In genomic region chr19:17404015-17404414, GRCh38 we compare ENCODE assay signal across 8 cellular contexts. TPM values are rescaled to one million over a fixed set of nuclear protein-coding genes. Genes with fewer than 3 reads are reported as not detected.
DNase-seq lines count a peak whose midpoint lies in the region; ATAC-seq, FAIRE-seq and TF ChIP-seq lines count a peak whose summit lies in the region.

No MANE protein-coding gene starts in this region.

- peak overlapping the region; percentile 95 for H3K27ac Mint-ChIP-seq in activated CD4-positive, alpha-beta T cell treated with anti-CD3 and anti-CD28 coated beads, Interleukin-2, amount 10 ng/mL, durations not matched to agents 7 days and 5 days
- peak overlapping the region; percentile 40 for H3K27ac Mint-ChIP-seq in activated T-helper 1 cell treated with anti-CD3 and anti-CD28 coated beads, Interleukin-12 subunit alpha, Interleukin-12 subunit beta, Interleukin-2, Interleukin-4 antibody, amounts not matched to agents 30 ng/mL and 10 ng/mL and 1 ng/mL, durations not matched to agents 14 hours and 24 hours and 36 hours

- CTCF ChIA-PET in activated CD4-positive, alpha-beta T cell treated with anti-CD3 and anti-CD28 coated beads, Interleukin-2, amount 10 ng/mL, durations not matched to agents 7 days and 5 days (lab: Charles Lee): interaction anchor here (0.7 to 1.7 kb wide), 5 partner anchors 10 to 57 kb away, joined by 3 to 7 read pairs (median 5); partner anchors contain the start of genes CCDC194 and MVB12A

- TF ChIP-seq POLR2A in testis (IDR thresholded peaks at IDR 0.05): no peak

- H3K4me3 ChIP-seq in kidney (ENCODE audit: low read length in 2 of 2) (peak overlapping the region; percentile 63 to 82), testis (peak overlapping the region; percentile 56 to 66)

- peaks cover 38% of the 10 kb centered on the region for H3K4me1 Mint-ChIP-seq in activated CD4-positive, alpha-beta T cell treated with anti-CD3 and anti-CD28 coated beads, Interleukin-2, amount 10 ng/mL, durations not matched to agents 7 days and 5 days
- peaks cover 32% of the 10 kb centered on the region for H3K4me1 Mint-ChIP-seq in activated T-helper 1 cell treated with anti-CD3 and anti-CD28 coated beads, Interleukin-12 subunit alpha, Interleukin-12 subunit beta, Interleukin-2, Interleukin-4 antibody, amounts not matched to agents 30 ng/mL and 10 ng/mL and 1 ng/mL, durations not matched to agents 14 hours and 24 hours and 36 hours (ENCODE audit: low read depth)

- H3K4me1 ChIP-seq in kidney (ENCODE audit: control insufficient read depth in 1 of 2, insufficient read depth in 1 of 2, low read depth in 1 of 2, low read length in 2 of 2): peaks cover 9 to 18% of the 10 kb centered on the region in 2 donors
- H3K4me1 ChIP-seq in testis: peaks cover 8% of the 10 kb centered on the region

- POLR2A ChIA-PET in activated CD4-positive, alpha-beta T cell treated with anti-CD3 and anti-CD28 coated beads, Interleukin-2, amount 10 ng/mL, durations not matched to agents 7 days and 5 days (lab: Charles Lee): no interaction called here

- no peaks in the 10 kb centered on the region for H3K36me3 ChIP-seq in kidney (ENCODE audit: control insufficient read depth in 1 of 2, insufficient read depth in 2 of 2, low read length in 2 of 2)
- H3K36me3 ChIP-seq in testis (ENCODE audit: low read depth, missing control alignments): no peaks in the 10 kb centered on the region

- H3K36me3 Mint-ChIP-seq in activated CD4-positive, alpha-beta T cell treated with anti-CD3 and anti-CD28 coated beads, Interleukin-2, amount 10 ng/mL, durations not matched to agents 7 days and 5 days (ENCODE audit: low read depth): peaks cover 37% of the 10 kb centered on the region
- H3K36me3 Mint-ChIP-seq in activated T-helper 1 cell treated with anti-CD3 and anti-CD28 coated beads, Interleukin-12 subunit alpha, Interleukin-12 subunit beta, Interleukin-2, Interleukin-4 antibody, amounts not matched to agents 30 ng/mL and 10 ng/mL and 1 ng/mL, durations not matched to agents 14 hours and 24 hours and 36 hours (ENCODE audit: low read depth): peaks cover 14% of the 10 kb centered on the region

- peak overlapping the region; percentile 96 for H3K4me3 Mint-ChIP-seq in activated CD4-positive, alpha-beta T cell treated with anti-CD3 and anti-CD28 coated beads, Interleukin-2, amount 10 ng/mL, durations not matched to agents 7 days and 5 days
- peak overlapping the region; percentile 85 for H3K4me3 Mint-ChIP-seq in activated T-helper 1 cell treated with anti-CD3 and anti-CD28 coated beads, Interleukin-12 subunit alpha, Interleukin-12 subunit beta, Interleukin-2, Interleukin-4 antibody, amounts not matched to agents 30 ng/mL and 10 ng/mL and 1 ng/mL, durations not matched to agents 14 hours and 24 hours and 36 hours

- no peak for FAIRE-seq in kidney (lab: Jason Lieb, UNC)

- peak overlapping the region; percentile 41 to 64 for H3K9ac ChIP-seq in kidney (ENCODE audit: low read length in 2 of 2)

- no peaks in the 10 kb centered on the region for H3K27me3 ChIP-seq in testis

- TF ChIP-seq CTCF in kidney (IDR thresholded peaks at IDR 0.05; ENCODE audit: borderline replicate concordance, extremely low read depth, insufficient read depth) (no peak), testis (IDR thresholded peaks at IDR 0.05) (no peak)

- H3K9me3 Mint-ChIP-seq in activated CD4-positive, alpha-beta T cell treated with anti-CD3 and anti-CD28 coated beads, Interleukin-2, amount 10 ng/mL, durations not matched to agents 7 days and 5 days: no peaks in the 10 kb centered on the region
- H3K9me3 Mint-ChIP-seq in activated T-helper 1 cell treated with anti-CD3 and anti-CD28 coated beads, Interleukin-12 subunit alpha, Interleukin-12 subunit beta, Interleukin-2, Interleukin-4 antibody, amounts not matched to agents 30 ng/mL and 10 ng/mL and 1 ng/mL, durations not matched to agents 14 hours and 24 hours and 36 hours: no peaks in the 10 kb centered on the region

- H3K27ac ChIP-seq in kidney (ENCODE audit: low read depth in 2 of 2, low read length in 2 of 2) (peak overlapping the region in 1 of 2 donors; percentile 76), testis (peak overlapping the region; percentile 85 to 94)

- 57% methylated on average over 2 to 6 of the region's 6 CpGs for WGBS in testis, 2 donors

- ATAC-seq in HG02973 (IDR thresholded peaks at IDR 0.05; ENCODE audit: unreplicated experiment) (no peak), HG02885 (IDR thresholded peaks at IDR 0.05; ENCODE audit: poor library complexity, unreplicated experiment) (no peak)

- no peaks in the 10 kb centered on the region for H3K9me3 ChIP-seq in kidney (ENCODE audit: control insufficient read depth in 1 of 2, low read length in 2 of 2)
- no peaks in the 10 kb centered on the region for H3K9me3 ChIP-seq in testis

- DNase-seq in activated CD4-positive, alpha-beta T cell treated with anti-CD3 and anti-CD28 coated beads, Interleukin-2, amount 10 ng/mL, durations not matched to agents 7 days and 5 days: no peak
- no peak for DNase-seq in activated CD4-positive, alpha-beta T cell treated with anti-CD3 and anti-CD28 coated beads, Interleukin-2, amount 50 U/mL, for 1 hour
- no peak for DNase-seq in activated T-helper 1 cell treated with anti-CD3 and anti-CD28 coated beads, Interleukin-12 subunit alpha, Interleukin-12 subunit beta, Interleukin-2, Interleukin-4 antibody, amounts not matched to agents 30 ng/mL and 10 ng/mL and 1 ng/mL, durations not matched to agents 14 hours and 24 hours and 36 hours (ENCODE audit: low spot score)
- DNase-seq in kidney (no peak), testis (no peak), KBM-7 (no peak)

- intact Hi-C loops in activated T-helper 1 cell treated with anti-CD3 and anti-CD28 coated beads, Interleukin-12 subunit alpha, Interleukin-12 subunit beta, Interleukin-2, Interleukin-4 antibody, amounts not matched to agents 30 ng/mL and 10 ng/mL and 1 ng/mL, durations not matched to agents 14 hours and 24 hours and 36 hours (cut with micrococcal nuclease): loop anchor here (10.0 kb wide), 1 partner anchor 451 kb away; the partner anchor contains the start of gene RPL18A
- intact Hi-C loops in kidney (cut with DNase I) (no loop called here), testis (cut with DNase I; ENCODE audit: low total_unique reads) (no loop called here)

- in situ Hi-C loops in KBM-7 (cut with MboI; ENCODE audit: low pct_unique_long_range_greater_than_20kb, low sequenced_read_pairs): no loop called here

- no peaks in the 10 kb centered on the region for H3K27me3 Mint-ChIP-seq in activated CD4-positive, alpha-beta T cell treated with anti-CD3 and anti-CD28 coated beads, Interleukin-2, amount 10 ng/mL, durations not matched to agents 7 days and 5 days
- no peaks in the 10 kb centered on the region for H3K27me3 Mint-ChIP-seq in activated T-helper 1 cell treated with anti-CD3 and anti-CD28 coated beads, Interleukin-12 subunit alpha, Interleukin-12 subunit beta, Interleukin-2, Interleukin-4 antibody, amounts not matched to agents 30 ng/mL and 10 ng/mL and 1 ng/mL, durations not matched to agents 14 hours and 24 hours and 36 hours (ENCODE audit: insufficient read depth)

RNA-seq across cellular contexts. Expression of gene BST2, which starts 1.4 kb away (rescaled TPM):
- total RNA-seq in activated CD4-positive, alpha-beta T cell treated with anti-CD3 and anti-CD28 coated beads, Interleukin-2, amount 10 ng/mL, durations not matched to agents 7 days and 5 days: 100 to 1,000 TPM; 192 to 198 TPM
- 146 and 148 TPM in 2 replicates for total RNA-seq in activated T-helper 1 cell treated with anti-CD3 and anti-CD28 coated beads, Interleukin-12 subunit alpha, Interleukin-12 subunit beta, Interleukin-2, Interleukin-4 antibody, amounts not matched to agents 30 ng/mL and 10 ng/mL and 1 ng/mL, durations not matched to agents 14 hours and 24 hours and 36 hours
- total RNA-seq in kidney: 89.6 TPM
- 250 TPM for polyA plus RNA-seq in kidney (ENCODE audit: insufficient read depth, low read depth, low replicate concordance)
- 10 to 100 TPM; 37.4 to 64.4 TPM for total RNA-seq in testis
- polyA plus RNA-seq in testis (ENCODE audit: insufficient read depth, low read depth, low replicate concordance): 71.4 TPM

RNA-seq across cellular contexts. Expression of gene CCDC194, which starts 10.0 kb away (rescaled TPM):
- 1 to 10 TPM; 3.7 to 4.2 TPM for total RNA-seq in activated CD4-positive, alpha-beta T cell treated with anti-CD3 and anti-CD28 coated beads, Interleukin-2, amount 10 ng/mL, durations not matched to agents 7 days and 5 days
- 1.9 and 2.6 TPM in 2 replicates for total RNA-seq in activated T-helper 1 cell treated with anti-CD3 and anti-CD28 coated beads, Interleukin-12 subunit alpha, Interleukin-12 subunit beta, Interleukin-2, Interleukin-4 antibody, amounts not matched to agents 30 ng/mL and 10 ng/mL and 1 ng/mL, durations not matched to agents 14 hours and 24 hours and 36 hours
- 0.57 TPM for total RNA-seq in kidney
- not detected for polyA plus RNA-seq in kidney (ENCODE audit: insufficient read depth, low read depth, low replicate concordance)
- 1 to 10 TPM in 1 of 2 donors, not detected in 1; 1.3 TPM for total RNA-seq in testis
- polyA plus RNA-seq in testis (ENCODE audit: insufficient read depth, low read depth, low replicate concordance): 0.45 TPM

RNA-seq across cellular contexts. Expression of gene MVB12A, which starts 15.8 kb away (rescaled TPM):
- 10 to 100 TPM; 33.5 to 44.5 TPM for total RNA-seq in activated CD4-positive, alpha-beta T cell treated with anti-CD3 and anti-CD28 coated beads, Interleukin-2, amount 10 ng/mL, durations not matched to agents 7 days and 5 days
- total RNA-seq in activated T-helper 1 cell treated with anti-CD3 and anti-CD28 coated beads, Interleukin-12 subunit alpha, Interleukin-12 subunit beta, Interleukin-2, Interleukin-4 antibody, amounts not matched to agents 30 ng/mL and 10 ng/mL and 1 ng/mL, durations not matched to agents 14 hours and 24 hours and 36 hours: 40.8 and 42.7 TPM in 2 replicates
- total RNA-seq in kidney (57.6 TPM), testis (10 to 100 TPM; 44.0 to 48.3 TPM)
- polyA plus RNA-seq in kidney (ENCODE audit: insufficient read depth, low read depth, low replicate concordance) (88.3 TPM), testis (ENCODE audit: insufficient read depth, low read depth, low replicate concordance) (28.6 TPM)

RNA-seq across cellular contexts. Expression of gene PLVAP, which starts 26.9 kb away (rescaled TPM):
- total RNA-seq in activated CD4-positive, alpha-beta T cell treated with anti-CD3 and anti-CD28 coated beads, Interleukin-2, amount 10 ng/mL, durations not matched to agents 7 days and 5 days: not detected
- total RNA-seq in activated T-helper 1 cell treated with anti-CD3 and anti-CD28 coated beads, Interleukin-12 subunit alpha, Interleukin-12 subunit beta, Interleukin-2, Interleukin-4 antibody, amounts not matched to agents 30 ng/mL and 10 ng/mL and 1 ng/mL, durations not matched to agents 14 hours and 24 hours and 36 hours: 0.08 TPM in 1 of 2 replicates, not detected in the other
- total RNA-seq in kidney (195 TPM), testis (1 to 10 TPM; 3.4 to 4.4 TPM)
- polyA plus RNA-seq in kidney (ENCODE audit: insufficient read depth, low read depth, low replicate concordance) (148 TPM), testis (ENCODE audit: insufficient read depth, low read depth, low replicate concordance) (20.5 TPM)

RNA-seq across cellular contexts. Expression of gene TMEM221, which starts 44.5 kb away (rescaled TPM):
- total RNA-seq in activated CD4-positive, alpha-beta T cell treated with anti-CD3 and anti-CD28 coated beads, Interleukin-2, amount 10 ng/mL, durations not matched to agents 7 days and 5 days: not detected
- not detected in 2 replicates for total RNA-seq in activated T-helper 1 cell treated with anti-CD3 and anti-CD28 coated beads, Interleukin-12 subunit alpha, Interleukin-12 subunit beta, Interleukin-2, Interleukin-4 antibody, amounts not matched to agents 30 ng/mL and 10 ng/mL and 1 ng/mL, durations not matched to agents 14 hours and 24 hours and 36 hours
- total RNA-seq in kidney (0.13 TPM), testis (1 to 10 TPM in 1 of 2 donors, under 1 TPM in 1; 0.68 to 2.6 TPM)
- polyA plus RNA-seq in kidney (ENCODE audit: insufficient read depth, low read depth, low replicate concordance) (not detected), testis (ENCODE audit: insufficient read depth, low read depth, low replicate concordance) (1.4 TPM)
